ENCODE assay signal across 14 cellular contexts in the genomic region with DNA sequence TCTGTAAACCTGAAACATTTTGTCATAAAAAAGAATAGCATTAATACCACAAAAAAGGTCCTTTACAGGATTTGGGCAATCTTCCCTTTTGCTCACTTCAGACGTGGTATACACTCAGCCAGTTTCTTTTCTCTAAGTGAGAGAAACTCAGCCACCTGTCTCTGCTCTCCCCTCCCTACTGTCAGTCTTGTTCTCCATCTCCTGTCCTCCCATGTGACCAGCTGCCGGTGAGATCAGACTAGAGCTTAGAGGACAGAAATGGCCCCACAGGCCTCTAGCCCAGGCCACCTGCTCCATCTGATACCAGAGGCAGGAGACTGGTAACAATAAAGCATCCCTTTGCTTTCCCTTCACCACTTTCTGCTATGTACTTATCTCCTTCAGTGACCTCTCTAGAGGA. TPM values are rescaled to one million over a fixed set of nuclear protein-coding genes. Genes with fewer than 3 reads are reported as not detected.
DNase-seq lines count a peak whose midpoint lies in the region; ATAC-seq, FAIRE-seq and TF ChIP-seq lines count a peak whose summit lies in the region.
"Had no signal": no experiment of that assay in that cellular context is flagged by ENCODE, and none has a peak within 500 bp of the region (broad histone marks: within the 10 kb centered on the region; RNA-seq: fewer than 3 reads in every experiment).

No MANE protein-coding gene starts in this region.

- BruUV-seq in HepG2 (replicated peaks; lab: Mats Ljungman, UMichigan), result no TSS peak

- intact Hi-C loops in HepG2 (cut with micrococcal nuclease; ENCODE audit: unreplicated experiment), result no loop called here
- intact Hi-C loops in right lobe of liver (cut with DNase I), result no loop called here

- H3K36me3 ChIP-seq in HepG2 (replicated peaks in 1 of 2; ENCODE audit: control insufficient read depth in 1 of 2, insufficient read depth in 2 of 2, low read length in 2 of 2) (peaks cover 1 to 18% of the 10 kb centered on the region in 2 experiments; a peak in 3 of 5 replicates), right lobe of liver (no peaks in the 10 kb centered on the region), mesendoderm (ENCODE audit: control insufficient read depth, insufficient read depth, low read length) (no peaks in the 10 kb centered on the region)

- H3K79me1 ChIP-seq in mesendoderm (ENCODE audit: low read length), result no peaks in the 10 kb centered on the region

- no peak overlapping the region for H2BK5ac ChIP-seq in mesendoderm (ENCODE audit: low read length)

- no peak for TF ChIP-seq CTCF in HepG2 (CRISPR knock-in tag; IDR thresholded peaks at IDR 0.05)
- no peak for TF ChIP-seq CTCF in right lobe of liver (IDR thresholded peaks at IDR 0.05)

- in situ Hi-C loops in HepG2 (cut with HindIII; ENCODE audit: extremely low pct_ligation_motif_present, low pct_unique_long_range_greater_than_20kb), result no loop called here

- no peaks in the 10 kb centered on the region for H4K20me1 ChIP-seq in HepG2 (ENCODE audit: insufficient read depth, low read length)

- no peak overlapping the region for H2AK5ac ChIP-seq in mesendoderm (ENCODE audit: low read length)

- H2BK120ac ChIP-seq in mesendoderm (ENCODE audit: low read depth, low read length), result no peak overlapping the region

- no peak overlapping the region for H4K5ac ChIP-seq in mesendoderm (ENCODE audit: low read length)

- H3K4ac ChIP-seq in mesendoderm (ENCODE audit: low read depth, low read length), result no peak overlapping the region

- H3K56ac ChIP-seq in mesendoderm (ENCODE audit: low read length), result no peak overlapping the region

- H3K9ac ChIP-seq in HepG2 (ENCODE audit: insufficient read depth, low read depth, low read length) (no peak overlapping the region), mesendoderm (ENCODE audit: low read length) (no peak overlapping the region)
- H3K9ac ChIP-seq: KMS-11 had no signal

- TF ChIP-seq EP300 in HepG2 (IDR thresholded peaks at IDR 0.05; ENCODE audit: low read depth in 2 of 2, low read length in 2 of 2) (no peak), HepG2 (CRISPR knock-in tag; IDR thresholded peaks at IDR 0.05; ENCODE audit: borderline replicate concordance) (no peak)

- no peak overlapping the region for H3K23ac ChIP-seq in mesendoderm (ENCODE audit: low read length)

- DNase-seq in HepG2 (ENCODE audit: low spot score) (no peak), right lobe of liver (no peak), NCI-H146 (lab: John Stamatoyannopoulos, UW) (peak; percentile 25), mesendoderm (no peak), OCI-M1 (lab: John Stamatoyannopoulos, UW) (no peak), iPS-NIHi11 (ENCODE audit: low spot score) (no peak)
- DNase-seq: activated effector memory CD4-positive, alpha-beta T cell treated with Interleukin-2 at 50 U/mL for 16 hours; BE2C had no signal

- no peak for TF ChIP-seq RAD21 in HepG2 (CRISPR knock-in tag; IDR thresholded peaks at IDR 0.05)

- no peak overlapping the region for H4K8ac ChIP-seq in mesendoderm (ENCODE audit: low read depth, low read length)

- TF ChIP-seq POLR2A in HepG2 (IDR thresholded peaks at IDR 0.05; ENCODE audit: insufficient read depth in 1 of 2, low read depth in 2 of 2, low read length in 2 of 2), result no peak
- no peak for TF ChIP-seq POLR2A in right lobe of liver (IDR thresholded peaks at IDR 0.05)

- no peak overlapping the region for H2AFZ ChIP-seq in HepG2 (ENCODE audit: low read length)

- CTCF ChIA-PET in HepG2 (lab: Yijun Ruan, JAX; ENCODE audit: low intra/inter-chr PET ratio, low total read pairs), result no interaction called here

- no peak overlapping the region for H3K4me3 ChIP-seq in HepG2 (replicated peaks in 1 of 3; ENCODE audit: insufficient read depth in 1 of 3, low read depth in 2 of 3, low read length in 3 of 3)
- H3K4me3 ChIP-seq in right lobe of liver, result no peak overlapping the region
- H3K4me3 ChIP-seq in mesendoderm (ENCODE audit: low read length), result no peak overlapping the region
- H3K4me3 ChIP-seq: gastroesophageal sphincter, right atrium auricular region had no signal

- ATAC-seq in HepG2, result no peak
- no peak for ATAC-seq in right lobe of liver
- peak; percentile 94 for ATAC-seq in HG02678 (IDR thresholded peaks at IDR 0.05; ENCODE audit: unreplicated experiment)
- no peak for ATAC-seq in HG02981 (IDR thresholded peaks at IDR 0.05; ENCODE audit: unreplicated experiment)
- ATAC-seq: gastroesophageal sphincter had no signal

- FAIRE-seq in HepG2 (lab: Jason Lieb, UNC), result no peak
- FAIRE-seq: colon had no signal

- 93% methylated on average over 2 of the region's 2 CpGs for WGBS in HepG2 (ENCODE audit: low lambda C conversion rate)
- 73% methylated on average over 2 of the region's 2 CpGs for WGBS in right lobe of liver (ENCODE audit: insufficient coverage, low coverage, low lambda C conversion rate, missing lambda C conversion rate)
- no CpG with 5 or more reads among the region's 2 CpGs for WGBS in mesendoderm (ENCODE audit: extremely low coverage, insufficient coverage, low lambda C conversion rate)

- H3K9me3 ChIP-seq in HepG2 (ENCODE audit: low read length), result no peaks in the 10 kb centered on the region
- H3K9me3 ChIP-seq in right lobe of liver, result no peaks in the 10 kb centered on the region
- H3K9me3 ChIP-seq: BE2C, gastroesophageal sphincter, right atrium auricular region had no signal

- H3K27me3 ChIP-seq in HepG2 (ENCODE audit: control insufficient read depth in 1 of 2, insufficient read depth in 2 of 2, low read length in 2 of 2) (no peaks in the 10 kb centered on the region), right lobe of liver (no peaks in the 10 kb centered on the region), mesendoderm (ENCODE audit: insufficient read depth, low read length, poor library complexity) (no peaks in the 10 kb centered on the region)
- H3K27me3 ChIP-seq: BE2C, gastroesophageal sphincter, right atrium auricular region had no signal

- H2BK15ac ChIP-seq in mesendoderm (replicated peaks; ENCODE audit: low read depth), result no peak overlapping the region

- H3K79me2 ChIP-seq in HepG2 (ENCODE audit: insufficient read depth, low read length), result no peaks in the 10 kb centered on the region
- no peaks in the 10 kb centered on the region for H3K79me2 ChIP-seq in mesendoderm (ENCODE audit: control insufficient read depth, insufficient read depth, low read length)

- H3K18ac ChIP-seq in mesendoderm (ENCODE audit: low read length), result no peak overlapping the region

- H3K4me2 ChIP-seq in HepG2 (ENCODE audit: low read depth, low read length), result no peak overlapping the region
- no peak overlapping the region for H3K4me2 ChIP-seq in mesendoderm (ENCODE audit: low read length)
- H3K4me2 ChIP-seq: KMS-11 had no signal

- no peak overlapping the region for H3K27ac ChIP-seq in HepG2 (ENCODE audit: extremely low read length, insufficient read depth, low read length)
- H3K27ac ChIP-seq in right lobe of liver, result no peak overlapping the region
- H3K27ac ChIP-seq in mesendoderm (ENCODE audit: low read depth, low read length), result no peak overlapping the region
- H3K27ac ChIP-seq: gastroesophageal sphincter, KMS-11, right atrium auricular region had no signal

- POLR2A ChIA-PET in HepG2 (lab: Yijun Ruan, JAX), result no interaction called here

- H3K4me1 ChIP-seq in HepG2 (ENCODE audit: insufficient read depth, low read length) (peaks cover 12% of the 10 kb centered on the region; the same call in 1 of the 2 replicates), right lobe of liver (peaks cover 0 to 37% (median 13%) of the 10 kb centered on the region in 4 donors), mesendoderm (ENCODE audit: control insufficient read depth, low read depth, low read length) (no peaks in the 10 kb centered on the region)
- H3K4me1 ChIP-seq: BE2C, gastroesophageal sphincter, right atrium auricular region had no signal

RNA-seq across cellular contexts. Expression of a gene that starts 34.9 kb away (rescaled TPM):
- 129 and 147 TPM in 2 replicates for total RNA-seq in HepG2 (2016; rRNA removed; fragmentation: Illumina TruSeq; extraction: Trizol)
- total RNA-seq in HepG2 (2016; cell fraction: cytosol; rRNA removed; fragmentation: Illumina TruSeq; extraction: Trizol; ENCODE audit: low read depth), result 111 and 171 TPM in 2 replicates
- 118 and 155 TPM in 2 replicates for total RNA-seq in HepG2 (2016; cell fraction: insoluble cytoplasmic fraction; rRNA removed; fragmentation: Illumina TruSeq; extraction: Trizol)
- 132 and 180 TPM in 2 replicates for total RNA-seq in HepG2 (2016; cell fraction: membrane; rRNA removed; fragmentation: Illumina TruSeq; extraction: Trizol)
- 49.2 and 54.6 TPM in 2 replicates for total RNA-seq in HepG2 (2016; cell fraction: nucleus; rRNA removed; fragmentation: Illumina TruSeq; extraction: Trizol)
- polyA plus RNA-seq in HepG2 (2011; rRNA removed), result 92.1 and 116 TPM in 2 replicates
- polyA plus RNA-seq in HepG2 (2011; cell fraction: cytosol; rRNA removed), result 134 and 148 TPM in 2 replicates
- 22.2 and 24.5 TPM in 2 replicates for polyA plus RNA-seq in HepG2 (2011; cell fraction: nucleus; rRNA removed)
- polyA plus RNA-seq in HepG2 (2012), result 81.8 and 85.6 TPM in 2 replicates
- polyA plus RNA-seq in HepG2 (2016; cell fraction: cytosol; fragmentation: Illumina TruSeq; extraction: Trizol; ENCODE audit: low read depth), result 157 and 235 TPM in 2 replicates
- polyA plus RNA-seq in HepG2 (2016; cell fraction: insoluble cytoplasmic fraction; fragmentation: Illumina TruSeq; extraction: Trizol; ENCODE audit: low read depth), result 172 and 176 TPM in 2 replicates
- 133 and 179 TPM in 2 replicates for polyA plus RNA-seq in HepG2 (2016; cell fraction: membrane; fragmentation: Illumina TruSeq; extraction: Trizol; ENCODE audit: low read depth)
- polyA plus RNA-seq in HepG2 (2016; cell fraction: nucleus; fragmentation: Illumina TruSeq; extraction: Trizol; ENCODE audit: insufficient read depth, low read depth), result 86.6 and 97.5 TPM in 2 replicates
- 70.9 and 71.9 TPM in 2 replicates for polyA minus RNA-seq in HepG2 (2011; rRNA and poly(A)+ RNA removed; ENCODE audit: low replicate concordance)
- polyA minus RNA-seq in HepG2 (2011; cell fraction: cytosol; rRNA and poly(A)+ RNA removed), result 19.8 and 22.3 TPM in 2 replicates
- polyA minus RNA-seq in HepG2 (2011; cell fraction: nucleus; rRNA and poly(A)+ RNA removed), result 35.4 and 68.6 TPM in 2 replicates
- 10 to 100 TPM; 23.5 to 58.3 (median 42.1) TPM for total RNA-seq in right lobe of liver
- 181 TPM for polyA plus RNA-seq in mesendoderm (2013, experiment 1 of 2)
- polyA plus RNA-seq in mesendoderm (2013, experiment 2 of 2), result 174 TPM

RNA-seq across cellular contexts. Expression of a gene that starts 35.2 kb away (rescaled TPM):
- total RNA-seq in HepG2 (2016; rRNA removed; fragmentation: Illumina TruSeq; extraction: Trizol), result 129 and 193 TPM in 2 replicates
- total RNA-seq in HepG2 (2016; cell fraction: cytosol; rRNA removed; fragmentation: Illumina TruSeq; extraction: Trizol; ENCODE audit: low read depth), result 98.3 and 119 TPM in 2 replicates
- 133 and 185 TPM in 2 replicates for total RNA-seq in HepG2 (2016; cell fraction: insoluble cytoplasmic fraction; rRNA removed; fragmentation: Illumina TruSeq; extraction: Trizol)
- 180 and 185 TPM in 2 replicates for total RNA-seq in HepG2 (2016; cell fraction: membrane; rRNA removed; fragmentation: Illumina TruSeq; extraction: Trizol)
- 46.2 and 59.6 TPM in 2 replicates for total RNA-seq in HepG2 (2016; cell fraction: nucleus; rRNA removed; fragmentation: Illumina TruSeq; extraction: Trizol)
- 17.3 and 29.7 TPM in 2 replicates for polyA plus RNA-seq in HepG2 (2011; rRNA removed)
- polyA plus RNA-seq in HepG2 (2011; cell fraction: cytosol; rRNA removed), result 15.2 and 17.8 TPM in 2 replicates
- 8.3 and 10.1 TPM in 2 replicates for polyA plus RNA-seq in HepG2 (2011; cell fraction: nucleus; rRNA removed)
- polyA plus RNA-seq in HepG2 (2012), result 46.5 and 70.0 TPM in 2 replicates
- 113 and 120 TPM in 2 replicates for polyA plus RNA-seq in HepG2 (2016; cell fraction: cytosol; fragmentation: Illumina TruSeq; extraction: Trizol; ENCODE audit: low read depth)
- 123 and 135 TPM in 2 replicates for polyA plus RNA-seq in HepG2 (2016; cell fraction: insoluble cytoplasmic fraction; fragmentation: Illumina TruSeq; extraction: Trizol; ENCODE audit: low read depth)
- 123 and 146 TPM in 2 replicates for polyA plus RNA-seq in HepG2 (2016; cell fraction: membrane; fragmentation: Illumina TruSeq; extraction: Trizol; ENCODE audit: low read depth)
- 40.0 and 50.9 TPM in 2 replicates for polyA plus RNA-seq in HepG2 (2016; cell fraction: nucleus; fragmentation: Illumina TruSeq; extraction: Trizol; ENCODE audit: insufficient read depth, low read depth)
- 17.1 and 164 TPM in 2 replicates for polyA minus RNA-seq in HepG2 (2011; rRNA and poly(A)+ RNA removed; ENCODE audit: low replicate concordance)
- polyA minus RNA-seq in HepG2 (2011; cell fraction: cytosol; rRNA and poly(A)+ RNA removed), result 14.1 and 16.1 TPM in 2 replicates
- polyA minus RNA-seq in HepG2 (2011; cell fraction: nucleus; rRNA and poly(A)+ RNA removed), result 17.9 and 25.4 TPM in 2 replicates
- total RNA-seq in right lobe of liver, result 10 to 100 TPM in 1 of 6 experiments, 1 to 10 TPM in 5; 6.6 to 11.4 (median 7.9) TPM
- polyA plus RNA-seq in mesendoderm (2013, experiment 1 of 2), result 80.1 TPM
- polyA plus RNA-seq in mesendoderm (2013, experiment 2 of 2), result 73.8 TPM
